In genomic region chr10:102398172-102399020, GRCh38 we compare ENCODE assay signal across 9 cellular contexts. TPM values are rescaled to one million over a fixed set of nuclear protein-coding genes. Genes with fewer than 3 reads are reported as not detected.
A peak's percentile ranks its signal among the peaks of the same experiment; 100 is the strongest.
DNase-seq lines count a peak whose midpoint lies in the region; ATAC-seq and TF ChIP-seq lines count a peak whose summit lies in the region.
"Had no signal": no experiment of that assay in that cellular context is flagged by ENCODE, and none has a peak within 500 bp of the region (broad histone marks: within the 10 kb centered on the region; RNA-seq: fewer than 3 reads in every experiment).

No MANE protein-coding gene starts in this region.

- ATAC-seq in left lobe of liver (no peak), GM19035 (IDR thresholded peaks at IDR 0.05; ENCODE audit: unreplicated experiment) (no peak)

- WGBS in sigmoid colon, 2 donors = 85 to 90% methylated on average over 21 of the region's 21 CpGs

- H2AFZ ChIP-seq in OCI-LY3 (ENCODE audit: low read depth, low read length) = no peak overlapping the region

- intact Hi-C loops in sigmoid colon (cut with DNase I) = loop anchor here (10.0 kb wide), 1 partner anchor 246 kb away; the partner anchor contains the start of gene TRIM8

- DNase-seq in sigmoid colon (no peak), left lobe of liver (ENCODE audit: low spot score) (no peak), NCI-H1436 (lab: John Stamatoyannopoulos, UW) (no peak), anterior cingulate cortex (lab: John Stamatoyannopoulos, UW) (no peak)

- H3K4me3 ChIP-seq in DOHH2 (ENCODE audit: low read length) (peak overlapping the region; percentile 76), OCI-LY3 (ENCODE audit: low read length) (peak overlapping the region; percentile 64; the same call in 1 of the 2 replicates), duodenal mucosa (ENCODE audit: low read depth in 1 of 2, low read length in 2 of 2) (peak overlapping the region; percentile 63 to 65), sigmoid colon (peak overlapping the region; percentile 40 to 59 (median 51))

- no peaks in the 10 kb centered on the region for H3K9me2 ChIP-seq in DOHH2 (replicated peaks; ENCODE audit: control insufficient read depth, low read length)

- H3K9me3 ChIP-seq in DOHH2 (ENCODE audit: control insufficient read depth, insufficient read depth, low read length) = no peaks in the 10 kb centered on the region
- no peaks in the 10 kb centered on the region for H3K9me3 ChIP-seq in OCI-LY3 (ENCODE audit: insufficient read depth, low read length)
- H3K9me3 ChIP-seq in duodenal mucosa (ENCODE audit: control insufficient read depth in 1 of 2, low read length in 2 of 2) = no peaks in the 10 kb centered on the region
- H3K9me3 ChIP-seq in sigmoid colon = no peaks in the 10 kb centered on the region

- H3K79me2 ChIP-seq in DOHH2 (ENCODE audit: control insufficient read depth, low read length) (peaks cover 6% of the 10 kb centered on the region; the same call in 1 of the 2 replicates), OCI-LY3 (ENCODE audit: low read length) (peaks cover 45% of the 10 kb centered on the region)

- H3K27ac ChIP-seq in DOHH2 (ENCODE audit: low read depth, low read length) (no peak overlapping the region), OCI-LY3 (ENCODE audit: low read length) (peak overlapping the region; percentile 23; the same call in 1 of the 2 replicates), duodenal mucosa (ENCODE audit: low read depth, low read length) (no peak overlapping the region), sigmoid colon (peak overlapping the region; percentile 95 to 99 (median 98))

- TF ChIP-seq POLR2A in sigmoid colon (IDR thresholded peaks at IDR 0.05) = no peak

- peaks cover 26% of the 10 kb centered on the region for H3K4me1 ChIP-seq in DOHH2 (ENCODE audit: control insufficient read depth, low read length)
- peaks cover 40% of the 10 kb centered on the region for H3K4me1 ChIP-seq in OCI-LY3 (ENCODE audit: low read length)
- H3K4me1 ChIP-seq in duodenal mucosa (ENCODE audit: control insufficient read depth in 1 of 2, insufficient read depth in 2 of 2, low read length in 2 of 2) = peaks cover 21 to 33% of the 10 kb centered on the region in 2 donors
- peaks cover 0 to 87% (median 79%) of the 10 kb centered on the region in 4 donors for H3K4me1 ChIP-seq in sigmoid colon

- no peak for TF ChIP-seq EP300 in sigmoid colon (IDR thresholded peaks at IDR 0.05)

- H3F3A ChIP-seq in DOHH2 (ENCODE audit: control insufficient read depth, insufficient read depth) = 0 out of 2 replicates have a peak, but pooled peaks cover 2% of the 10 kb centered on the region

- peak overlapping the region; percentile 83; the same call in 1 of the 2 replicates for H3K4me2 ChIP-seq in DOHH2 (ENCODE audit: low read length)
- peak overlapping the region; percentile 95 for H3K4me2 ChIP-seq in OCI-LY3 (ENCODE audit: low read length)

- H3K36me3 ChIP-seq in DOHH2 (ENCODE audit: control insufficient read depth, low read length) = peaks cover 11% of the 10 kb centered on the region; the same call in 1 of the 2 replicates
- H3K36me3 ChIP-seq in OCI-LY3 (replicated peaks; ENCODE audit: low read depth, low read length) = peaks cover 45% of the 10 kb centered on the region
- H3K36me3 ChIP-seq in duodenal mucosa (ENCODE audit: control insufficient read depth in 1 of 2, insufficient read depth in 2 of 2, low read length in 2 of 2) = peaks cover 7 to 28% of the 10 kb centered on the region in 2 donors
- H3K36me3 ChIP-seq in sigmoid colon = peaks cover 28 to 51% (median 40%) of the 10 kb centered on the region in 4 donors

- H4K20me1 ChIP-seq in DOHH2 (ENCODE audit: control insufficient read depth, insufficient read depth, low read depth, low read length) (no peaks in the 10 kb centered on the region), OCI-LY3 (ENCODE audit: insufficient read depth, low read length) (peaks cover 13% of the 10 kb centered on the region)

- H3K27me3 ChIP-seq in DOHH2 (ENCODE audit: control insufficient read depth, low read length) (no peaks in the 10 kb centered on the region), OCI-LY3 (ENCODE audit: low read depth, low read length) (no peaks in the 10 kb centered on the region), duodenal mucosa (ENCODE audit: control insufficient read depth in 1 of 2, insufficient read depth in 2 of 2, low read length in 2 of 2) (no peaks in the 10 kb centered on the region), sigmoid colon (no peaks in the 10 kb centered on the region)

- H3K9ac ChIP-seq in OCI-LY3 (ENCODE audit: low read length) (no peak overlapping the region), duodenal mucosa (ENCODE audit: low read depth in 1 of 2, low read length in 2 of 2) (no peak overlapping the region)

- TF ChIP-seq CTCF in DOHH2 (IDR thresholded peaks at IDR 0.05; ENCODE audit: low read depth, low read length, poor library complexity, severe bottlenecking) (no peak), OCI-LY3 (IDR thresholded peaks at IDR 0.05; ENCODE audit: low read depth, low read length) (no peak), sigmoid colon (IDR thresholded peaks at IDR 0.05) (no peak)

RNA-seq across cellular contexts. Expression of gene NFKB2, which starts 2.9 kb away (rescaled TPM):
- total RNA-seq in sigmoid colon (10 to 100 TPM; 29.6 to 41.1 (median 36.0) TPM), left lobe of liver (9.0 TPM)
- 10 to 100 TPM in 2 of 3 donors, 1 to 10 TPM in 1; 5.4 to 41.5 (median 11.1) TPM for polyA plus RNA-seq in sigmoid colon

RNA-seq across cellular contexts. Expression of gene PSD, which starts 20.2 kb away (rescaled TPM):
- total RNA-seq in sigmoid colon (100 to 1,000 TPM; 343 to 449 (median 417) TPM), left lobe of liver (7.0 TPM)
- 10 to 100 TPM in 1 of 3 donors, 1 to 10 TPM in 1, under 1 TPM in 1; 0.69 to 23.3 (median 6.0) TPM for polyA plus RNA-seq in sigmoid colon

RNA-seq across cellular contexts. Expression of gene FBXL15, which starts 22.2 kb away (rescaled TPM):
- total RNA-seq in sigmoid colon = 10 to 100 TPM; 19.7 to 51.3 (median 34.2) TPM
- polyA plus RNA-seq in sigmoid colon = 10 to 100 TPM; 19.0 to 36.7 (median 21.0) TPM
- 12.7 TPM for total RNA-seq in left lobe of liver

RNA-seq across cellular contexts. Expression of gene CUEDC2, which starts 34.0 kb away (rescaled TPM):
- total RNA-seq in sigmoid colon (10 to 100 TPM; 65.2 to 93.5 (median 82.4) TPM), left lobe of liver (23.4 TPM)
- 10 to 100 TPM; 30.0 to 47.7 (median 33.3) TPM for polyA plus RNA-seq in sigmoid colon

RNA-seq across cellular contexts. Expression of gene C10orf95, which starts 52.9 kb away (rescaled TPM):
- total RNA-seq in sigmoid colon (under 1 TPM in 1 of 4 donors, not detected in 3; 0.36 TPM), left lobe of liver (not detected)
- polyA plus RNA-seq in sigmoid colon = 1 to 10 TPM in 2 of 3 donors, under 1 TPM in 1; 0.92 to 2.4 (median 1.1) TPM
- polyA plus RNA-seq: fibroblast of lung had no signal

Comparison
In these comparisons a context has a peak if more than half of its experiments do, and no peak if none do; other contexts are left out.
1. H3K27ac ChIP-seq: peak in OCI-LY3 (single experiment) and sigmoid colon (4 of 4); none in DOHH2 (single experiment) and duodenal mucosa (single experiment).
2. RNA of gene PSD, which starts 20.2 kb away (total RNA-seq): 343 to 449 TPM in sigmoid colon; 7.0 TPM in left lobe of liver (single experiment); every median in the first group is over 10 times any median in the second.
3. Peak in every context shown above with its lines, with median percentiles within 50 percentile points of each other: H3K4me3 ChIP-seq.